Comparison of ENCODE assay signal across 2 cellular contexts in the genomic region with DNA sequence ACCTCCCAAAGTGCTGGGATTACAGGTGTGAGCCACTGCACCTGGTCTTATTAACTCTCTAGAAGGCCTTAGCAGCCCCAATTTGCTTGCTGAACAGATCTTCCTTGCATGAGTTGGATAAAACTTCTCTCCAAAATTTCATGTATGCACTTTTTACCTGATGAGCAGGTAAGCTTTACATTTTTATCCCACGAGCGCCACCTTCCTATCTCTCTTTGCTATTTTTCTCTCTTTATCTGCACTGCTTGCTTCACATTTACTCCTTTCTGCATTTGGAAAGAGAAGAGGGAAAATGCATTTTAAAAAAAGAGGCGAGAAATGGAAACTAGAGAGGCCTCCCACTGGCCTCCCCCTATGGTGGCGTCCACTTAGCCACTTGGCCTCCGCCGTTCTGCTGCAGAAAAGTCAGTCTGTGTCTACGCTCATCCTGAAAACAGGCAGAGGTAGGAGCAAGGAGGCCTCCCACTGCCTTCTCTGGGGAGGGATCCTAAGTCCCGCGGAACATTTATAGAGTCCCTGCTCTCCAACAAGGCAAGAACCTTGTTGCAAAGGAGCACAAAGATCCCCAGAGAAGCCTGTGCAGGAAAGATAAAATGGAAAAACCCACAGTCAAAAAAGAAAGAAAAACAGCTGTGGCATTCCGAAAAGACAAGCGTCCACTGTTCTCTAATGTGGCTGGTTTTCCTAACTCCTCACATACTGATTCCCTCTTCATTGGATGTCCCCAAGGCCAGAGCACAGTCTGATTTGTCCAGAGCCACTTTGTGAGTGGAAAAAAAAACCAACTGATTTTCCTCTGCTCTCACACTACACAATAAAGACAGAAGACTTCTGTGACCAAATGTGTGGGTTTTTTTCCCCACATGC.
TF ChIP-seq lines count a peak whose summit lies in the region.

No MANE protein-coding gene starts in this region.

TF ChIP-seq in HCT116, 20 proteins besides CTCF, POLR2A, EP300 and RAD21 (continued from another document):
- TF ChIP-seq ZNF274 (IDR thresholded peaks at IDR 0.05; ENCODE audit: low read depth, low read length): no peak
- TF ChIP-seq, protein P1, sequence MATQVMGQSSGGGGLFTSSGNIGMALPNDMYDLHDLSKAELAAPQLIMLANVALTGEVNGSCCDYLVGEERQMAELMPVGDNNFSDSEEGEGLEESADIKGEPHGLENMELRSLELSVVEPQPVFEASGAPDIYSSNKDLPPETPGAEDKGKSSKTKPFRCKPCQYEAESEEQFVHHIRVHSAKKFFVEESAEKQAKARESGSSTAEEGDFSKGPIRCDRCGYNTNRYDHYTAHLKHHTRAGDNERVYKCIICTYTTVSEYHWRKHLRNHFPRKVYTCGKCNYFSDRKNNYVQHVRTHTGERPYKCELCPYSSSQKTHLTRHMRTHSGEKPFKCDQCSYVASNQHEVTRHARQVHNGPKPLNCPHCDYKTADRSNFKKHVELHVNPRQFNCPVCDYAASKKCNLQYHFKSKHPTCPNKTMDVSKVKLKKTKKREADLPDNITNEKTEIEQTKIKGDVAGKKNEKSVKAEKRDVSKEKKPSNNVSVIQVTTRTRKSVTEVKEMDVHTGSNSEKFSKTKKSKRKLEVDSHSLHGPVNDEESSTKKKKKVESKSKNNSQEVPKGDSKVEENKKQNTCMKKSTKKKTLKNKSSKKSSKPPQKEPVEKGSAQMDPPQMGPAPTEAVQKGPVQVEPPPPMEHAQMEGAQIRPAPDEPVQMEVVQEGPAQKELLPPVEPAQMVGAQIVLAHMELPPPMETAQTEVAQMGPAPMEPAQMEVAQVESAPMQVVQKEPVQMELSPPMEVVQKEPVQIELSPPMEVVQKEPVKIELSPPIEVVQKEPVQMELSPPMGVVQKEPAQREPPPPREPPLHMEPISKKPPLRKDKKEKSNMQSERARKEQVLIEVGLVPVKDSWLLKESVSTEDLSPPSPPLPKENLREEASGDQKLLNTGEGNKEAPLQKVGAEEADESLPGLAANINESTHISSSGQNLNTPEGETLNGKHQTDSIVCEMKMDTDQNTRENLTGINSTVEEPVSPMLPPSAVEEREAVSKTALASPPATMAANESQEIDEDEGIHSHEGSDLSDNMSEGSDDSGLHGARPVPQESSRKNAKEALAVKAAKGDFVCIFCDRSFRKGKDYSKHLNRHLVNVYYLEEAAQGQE (IDR thresholded peaks at IDR 0.05; ENCODE audit: low read depth): no peak
- TF ChIP-seq SIN3A (IDR thresholded peaks at IDR 0.05; ENCODE audit: low read depth): no peak
- TF ChIP-seq, protein P2, sequence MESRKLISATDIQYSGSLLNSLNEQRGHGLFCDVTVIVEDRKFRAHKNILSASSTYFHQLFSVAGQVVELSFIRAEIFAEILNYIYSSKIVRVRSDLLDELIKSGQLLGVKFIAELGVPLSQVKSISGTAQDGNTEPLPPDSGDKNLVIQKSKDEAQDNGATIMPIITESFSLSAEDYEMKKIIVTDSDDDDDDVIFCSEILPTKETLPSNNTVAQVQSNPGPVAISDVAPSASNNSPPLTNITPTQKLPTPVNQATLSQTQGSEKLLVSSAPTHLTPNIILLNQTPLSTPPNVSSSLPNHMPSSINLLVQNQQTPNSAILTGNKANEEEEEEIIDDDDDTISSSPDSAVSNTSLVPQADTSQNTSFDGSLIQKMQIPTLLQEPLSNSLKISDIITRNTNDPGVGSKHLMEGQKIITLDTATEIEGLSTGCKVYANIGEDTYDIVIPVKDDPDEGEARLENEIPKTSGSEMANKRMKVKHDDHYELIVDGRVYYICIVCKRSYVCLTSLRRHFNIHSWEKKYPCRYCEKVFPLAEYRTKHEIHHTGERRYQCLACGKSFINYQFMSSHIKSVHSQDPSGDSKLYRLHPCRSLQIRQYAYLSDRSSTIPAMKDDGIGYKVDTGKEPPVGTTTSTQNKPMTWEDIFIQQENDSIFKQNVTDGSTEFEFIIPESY (IDR thresholded peaks at IDR 0.05; ENCODE audit: extremely low read depth, insufficient replicate concordance, low read length): no peak
- no peak for TF ChIP-seq CBX3 (IDR thresholded peaks at IDR 0.05; ENCODE audit: low read depth)
- TF ChIP-seq FOSL1 (IDR thresholded peaks at IDR 0.05; ENCODE audit: low read depth): no peak
- TF ChIP-seq SP1 (IDR thresholded peaks at IDR 0.05; ENCODE audit: low read depth): no peak
- TF ChIP-seq CEBPB (IDR thresholded peaks at IDR 0.05; ENCODE audit: low read depth): no peak
- TF ChIP-seq EGR1 (IDR thresholded peaks at IDR 0.05; ENCODE audit: low read depth): no peak
- TF ChIP-seq, protein P3, sequence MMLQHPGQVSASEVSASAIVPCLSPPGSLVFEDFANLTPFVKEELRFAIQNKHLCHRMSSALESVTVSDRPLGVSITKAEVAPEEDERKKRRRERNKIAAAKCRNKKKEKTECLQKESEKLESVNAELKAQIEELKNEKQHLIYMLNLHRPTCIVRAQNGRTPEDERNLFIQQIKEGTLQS (IDR thresholded peaks at IDR 0.05): no peak
- TF ChIP-seq YY1 (IDR thresholded peaks at IDR 0.05; ENCODE audit: extremely low read depth, insufficient replicate concordance, low read depth, low read length): no peak
- TF ChIP-seq, protein P4, sequence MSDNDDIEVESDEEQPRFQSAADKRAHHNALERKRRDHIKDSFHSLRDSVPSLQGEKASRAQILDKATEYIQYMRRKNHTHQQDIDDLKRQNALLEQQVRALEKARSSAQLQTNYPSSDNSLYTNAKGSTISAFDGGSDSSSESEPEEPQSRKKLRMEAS (IDR thresholded peaks at IDR 0.05): no peak
- no peak for TF ChIP-seq SRF (IDR thresholded peaks at IDR 0.05; ENCODE audit: low read depth)
TF ChIP-seq in HCT116: peak in this region for 0.

TF ChIP-seq in WTC11, 78 proteins besides CTCF, POLR2A, EP300 and RAD21 (continued from another document):
- TF ChIP-seq GRHL2 (CRISPR knock-in tag; IDR thresholded peaks at IDR 0.05; ENCODE audit: insufficient replicate concordance, severe bottlenecking): no peak
- TF ChIP-seq, protein P5, sequence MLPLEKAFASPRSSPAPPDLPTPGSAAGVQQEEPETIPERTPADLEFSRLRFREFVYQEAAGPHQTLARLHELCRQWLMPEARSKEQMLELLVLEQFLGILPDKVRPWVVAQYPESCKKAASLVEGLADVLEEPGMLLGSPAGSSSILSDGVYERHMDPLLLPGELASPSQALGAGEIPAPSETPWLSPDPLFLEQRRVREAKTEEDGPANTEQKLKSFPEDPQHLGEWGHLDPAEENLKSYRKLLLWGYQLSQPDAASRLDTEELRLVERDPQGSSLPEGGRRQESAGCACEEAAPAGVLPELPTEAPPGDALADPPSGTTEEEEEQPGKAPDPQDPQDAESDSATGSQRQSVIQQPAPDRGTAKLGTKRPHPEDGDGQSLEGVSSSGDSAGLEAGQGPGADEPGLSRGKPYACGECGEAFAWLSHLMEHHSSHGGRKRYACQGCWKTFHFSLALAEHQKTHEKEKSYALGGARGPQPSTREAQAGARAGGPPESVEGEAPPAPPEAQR (CRISPR knock-in tag; IDR thresholded peaks at IDR 0.05): no peak
- TF ChIP-seq, protein P6, sequence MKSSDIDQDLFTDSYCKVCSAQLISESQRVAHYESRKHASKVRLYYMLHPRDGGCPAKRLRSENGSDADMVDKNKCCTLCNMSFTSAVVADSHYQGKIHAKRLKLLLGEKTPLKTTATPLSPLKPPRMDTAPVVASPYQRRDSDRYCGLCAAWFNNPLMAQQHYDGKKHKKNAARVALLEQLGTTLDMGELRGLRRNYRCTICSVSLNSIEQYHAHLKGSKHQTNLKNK (CRISPR knock-in tag; IDR thresholded peaks at IDR 0.05): no peak
- TF ChIP-seq, protein P7, sequence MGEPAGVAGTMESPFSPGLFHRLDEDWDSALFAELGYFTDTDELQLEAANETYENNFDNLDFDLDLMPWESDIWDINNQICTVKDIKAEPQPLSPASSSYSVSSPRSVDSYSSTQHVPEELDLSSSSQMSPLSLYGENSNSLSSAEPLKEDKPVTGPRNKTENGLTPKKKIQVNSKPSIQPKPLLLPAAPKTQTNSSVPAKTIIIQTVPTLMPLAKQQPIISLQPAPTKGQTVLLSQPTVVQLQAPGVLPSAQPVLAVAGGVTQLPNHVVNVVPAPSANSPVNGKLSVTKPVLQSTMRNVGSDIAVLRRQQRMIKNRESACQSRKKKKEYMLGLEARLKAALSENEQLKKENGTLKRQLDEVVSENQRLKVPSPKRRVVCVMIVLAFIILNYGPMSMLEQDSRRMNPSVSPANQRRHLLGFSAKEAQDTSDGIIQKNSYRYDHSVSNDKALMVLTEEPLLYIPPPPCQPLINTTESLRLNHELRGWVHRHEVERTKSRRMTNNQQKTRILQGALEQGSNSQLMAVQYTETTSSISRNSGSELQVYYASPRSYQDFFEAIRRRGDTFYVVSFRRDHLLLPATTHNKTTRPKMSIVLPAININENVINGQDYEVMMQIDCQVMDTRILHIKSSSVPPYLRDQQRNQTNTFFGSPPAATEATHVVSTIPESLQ (CRISPR knock-in tag; IDR thresholded peaks at IDR 0.05): no peak
- no peak for TF ChIP-seq NR2C2 (CRISPR knock-in tag; IDR thresholded peaks at IDR 0.05)
- TF ChIP-seq NFE2L1 (CRISPR knock-in tag; IDR thresholded peaks at IDR 0.05): no peak
- TF ChIP-seq, protein P8, sequence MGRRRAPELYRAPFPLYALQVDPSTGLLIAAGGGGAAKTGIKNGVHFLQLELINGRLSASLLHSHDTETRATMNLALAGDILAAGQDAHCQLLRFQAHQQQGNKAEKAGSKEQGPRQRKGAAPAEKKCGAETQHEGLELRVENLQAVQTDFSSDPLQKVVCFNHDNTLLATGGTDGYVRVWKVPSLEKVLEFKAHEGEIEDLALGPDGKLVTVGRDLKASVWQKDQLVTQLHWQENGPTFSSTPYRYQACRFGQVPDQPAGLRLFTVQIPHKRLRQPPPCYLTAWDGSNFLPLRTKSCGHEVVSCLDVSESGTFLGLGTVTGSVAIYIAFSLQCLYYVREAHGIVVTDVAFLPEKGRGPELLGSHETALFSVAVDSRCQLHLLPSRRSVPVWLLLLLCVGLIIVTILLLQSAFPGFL (CRISPR knock-in tag; IDR thresholded peaks at IDR 0.05; ENCODE audit: borderline replicate concordance): no peak
- TF ChIP-seq, protein P9, sequence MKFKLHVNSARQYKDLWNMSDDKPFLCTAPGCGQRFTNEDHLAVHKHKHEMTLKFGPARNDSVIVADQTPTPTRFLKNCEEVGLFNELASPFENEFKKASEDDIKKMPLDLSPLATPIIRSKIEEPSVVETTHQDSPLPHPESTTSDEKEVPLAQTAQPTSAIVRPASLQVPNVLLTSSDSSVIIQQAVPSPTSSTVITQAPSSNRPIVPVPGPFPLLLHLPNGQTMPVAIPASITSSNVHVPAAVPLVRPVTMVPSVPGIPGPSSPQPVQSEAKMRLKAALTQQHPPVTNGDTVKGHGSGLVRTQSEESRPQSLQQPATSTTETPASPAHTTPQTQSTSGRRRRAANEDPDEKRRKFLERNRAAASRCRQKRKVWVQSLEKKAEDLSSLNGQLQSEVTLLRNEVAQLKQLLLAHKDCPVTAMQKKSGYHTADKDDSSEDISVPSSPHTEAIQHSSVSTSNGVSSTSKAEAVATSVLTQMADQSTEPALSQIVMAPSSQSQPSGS (CRISPR knock-in tag; IDR thresholded peaks at IDR 0.05; ENCODE audit: borderline replicate concordance, low read depth): no peak
- TF ChIP-seq NFATC4 (CRISPR knock-in tag; IDR thresholded peaks at IDR 0.05): no peak
TF ChIP-seq in WTC11: peak in this region for 0.
